In genomic region chr6:156975414-156975813, GRCh38 we compare ENCODE assay signal across 13 cellular contexts.
A peak's percentile ranks its signal among the peaks of the same experiment; 100 is the strongest.
DNase-seq lines count a peak whose midpoint lies in the region; ATAC-seq, FAIRE-seq and TF ChIP-seq lines count a peak whose summit lies in the region.
"Had no signal": no experiment of that assay in that cellular context is flagged by ENCODE, and none has a peak within 500 bp of the region (broad histone marks: within the 10 kb centered on the region; RNA-seq: fewer than 3 reads in every experiment).

No MANE protein-coding gene starts in this region.

- no peaks in the 10 kb centered on the region for H3K9me3 ChIP-seq in astrocyte (ENCODE audit: insufficient read depth, low read depth, low read length)
- no peaks in the 10 kb centered on the region for H3K9me3 ChIP-seq in skeletal muscle satellite cell (replicated peaks; ENCODE audit: low read length)
- H3K9me3 ChIP-seq: Caco-2, upper lobe of left lung had no signal

- H3K27me3 Mint-ChIP-seq in activated CD8-positive, alpha-beta memory T cell treated with anti-CD3 and anti-CD28 coated beads, Interleukin-2, amount 10 ng/mL, durations not matched to agents 7 days and 5 days, result no peaks in the 10 kb centered on the region
- no peaks in the 10 kb centered on the region for H3K27me3 Mint-ChIP-seq in astrocyte (ENCODE audit: low read depth, unreplicated experiment)

- H3K4me3 ChIP-seq in KMS-11 (IDR thresholded peaks at IDR 0.05; ENCODE audit: insufficient read depth, low read depth, low read length) (no peak overlapping the region), astrocyte (ENCODE audit: insufficient read depth, low read depth, low read length) (no peak overlapping the region), skeletal muscle satellite cell (ENCODE audit: low read length) (no peak overlapping the region)

- H3K4me1 Mint-ChIP-seq in activated CD8-positive, alpha-beta memory T cell treated with anti-CD3 and anti-CD28 coated beads, Interleukin-2, amount 10 ng/mL, durations not matched to agents 7 days and 5 days, result peaks cover 44% of the 10 kb centered on the region
- H3K4me1 Mint-ChIP-seq in astrocyte (ENCODE audit: low read depth, unreplicated experiment), result peaks cover 25% of the 10 kb centered on the region

- H4K20me1 ChIP-seq in KMS-11 (ENCODE audit: insufficient read depth) (no peaks in the 10 kb centered on the region), astrocyte (ENCODE audit: insufficient read depth, low read length) (peaks cover 67% of the 10 kb centered on the region)

- H3K9ac ChIP-seq in KMS-11, result peak overlapping the region; percentile 88; the same call in 1 of the 2 replicates
- H3K9ac ChIP-seq in astrocyte (ENCODE audit: low read length), result peak overlapping the region; percentile 80
- no peak overlapping the region for H3K9ac ChIP-seq in skeletal muscle satellite cell (ENCODE audit: low read depth, low read length)

- no peak overlapping the region for H2AFZ ChIP-seq in KMS-11 (ENCODE audit: low read depth)
- H2AFZ ChIP-seq in astrocyte (ENCODE audit: low read depth, low read length), result no peak overlapping the region

- TF ChIP-seq CTCF in KMS-11 (conservative IDR thresholded peaks at IDR 0.05; ENCODE audit: low read depth, low read length), result no peak
- TF ChIP-seq CTCF in astrocyte (IDR thresholded peaks at IDR 0.05; ENCODE audit: insufficient read depth, low read depth, low read length), result no peak

- no peaks in the 10 kb centered on the region for H3K36me3 ChIP-seq in KMS-11 (ENCODE audit: insufficient read depth)
- H3K36me3 ChIP-seq in astrocyte (ENCODE audit: insufficient read depth, low read length), result no peaks in the 10 kb centered on the region
- H3K36me3 ChIP-seq in skeletal muscle satellite cell (ENCODE audit: insufficient read depth, low read length), result no peaks in the 10 kb centered on the region
- H3K36me3 ChIP-seq: upper lobe of left lung had no signal

- peaks cover 2% of the 10 kb centered on the region for H3K36me3 Mint-ChIP-seq in activated CD8-positive, alpha-beta memory T cell treated with anti-CD3 and anti-CD28 coated beads, Interleukin-2, amount 10 ng/mL, durations not matched to agents 7 days and 5 days
- no peaks in the 10 kb centered on the region for H3K36me3 Mint-ChIP-seq in astrocyte (ENCODE audit: low read depth, unreplicated experiment)

- FAIRE-seq in astrocyte (lab: Jason Lieb, UNC), result no peak

- no peaks in the 10 kb centered on the region for H3K27me3 ChIP-seq in KMS-11 (ENCODE audit: insufficient read depth, low read depth)
- no peaks in the 10 kb centered on the region for H3K27me3 ChIP-seq in astrocyte (ENCODE audit: insufficient read depth, low read length)
- no peaks in the 10 kb centered on the region for H3K27me3 ChIP-seq in skeletal muscle satellite cell (ENCODE audit: control insufficient read depth, insufficient read depth, low read length)
- H3K27me3 ChIP-seq: upper lobe of left lung had no signal

- H3K27ac Mint-ChIP-seq in activated CD8-positive, alpha-beta memory T cell treated with anti-CD3 and anti-CD28 coated beads, Interleukin-2, amount 10 ng/mL, durations not matched to agents 7 days and 5 days, result peak overlapping the region; percentile 72
- no peak overlapping the region for H3K27ac Mint-ChIP-seq in astrocyte (ENCODE audit: unreplicated experiment)

- H3K4me2 ChIP-seq in KMS-11 (peak overlapping the region; percentile 68), astrocyte (ENCODE audit: low read length) (peak overlapping the region; percentile 87), skeletal muscle satellite cell (ENCODE audit: low read length) (peak overlapping the region; percentile 82)

- ATAC-seq in activated CD8-positive, alpha-beta memory T cell treated with anti-CD3 and anti-CD28 coated beads, Interleukin-2, amount 10 ng/mL, durations not matched to agents 7 days and 5 days, result no peak

- H3K79me2 ChIP-seq in KMS-11 (ENCODE audit: insufficient read depth, low read depth), result peaks cover 81% of the 10 kb centered on the region
- peaks cover 99% of the 10 kb centered on the region for H3K79me2 ChIP-seq in astrocyte (ENCODE audit: insufficient read depth, low read length)

- no peaks in the 10 kb centered on the region for H3K9me3 Mint-ChIP-seq in activated CD8-positive, alpha-beta memory T cell treated with anti-CD3 and anti-CD28 coated beads, Interleukin-2, amount 10 ng/mL, durations not matched to agents 7 days and 5 days (ENCODE audit: low read depth)
- H3K9me3 Mint-ChIP-seq in astrocyte (ENCODE audit: unreplicated experiment), result no peaks in the 10 kb centered on the region

- CTCF ChIA-PET in activated CD8-positive, alpha-beta memory T cell treated with anti-CD3 and anti-CD28 coated beads, Interleukin-2, amount 10 ng/mL, durations not matched to agents 7 days and 5 days (lab: Charles Lee), result no interaction called here

- peak overlapping the region; percentile 69 for H3K4me3 Mint-ChIP-seq in activated CD8-positive, alpha-beta memory T cell treated with anti-CD3 and anti-CD28 coated beads, Interleukin-2, amount 10 ng/mL, durations not matched to agents 7 days and 5 days
- H3K4me3 Mint-ChIP-seq in astrocyte (ENCODE audit: unreplicated experiment), result no peak overlapping the region

- no peak for DNase-seq in activated CD8-positive, alpha-beta memory T cell treated with anti-CD3 and anti-CD28 coated beads, Interleukin-2, amount 10 ng/mL, durations not matched to agents 7 days and 5 days
- DNase-seq in activated CD8-positive, alpha-beta memory T cell treated with anti-CD3 and anti-CD28 coated beads, Interleukin-2, amount 50 U/mL, for 48 hours, result no peak
- DNase-seq in astrocyte (ENCODE audit: low read depth) (no peak), amygdala (lab: John Stamatoyannopoulos, UW) (no peak), hippocampal formation (lab: John Stamatoyannopoulos, UW) (no peak), ecto neural progenitor cell (ENCODE audit: low spot score) (no peak)
- DNase-seq: Caco-2; central memory CD4-positive, alpha-beta T cell; GDM1; NCI-H1694 treated with DMSO at 0.1 percent for 48 hours; upper lobe of left lung had no signal

- H3K4me1 ChIP-seq in KMS-11 (ENCODE audit: low read depth, poor library complexity, severe bottlenecking) (peaks cover 51% of the 10 kb centered on the region), astrocyte (ENCODE audit: insufficient read depth, low read length) (no peaks in the 10 kb centered on the region), skeletal muscle satellite cell (ENCODE audit: control insufficient read depth, insufficient read depth, low read length) (peaks cover 12% of the 10 kb centered on the region)
- H3K4me1 ChIP-seq: Caco-2 had no signal

- peak overlapping the region; percentile 92 for H3K27ac ChIP-seq in KMS-11
- H3K27ac ChIP-seq in astrocyte (ENCODE audit: low read depth, low read length), result no peak overlapping the region
- H3K27ac ChIP-seq: upper lobe of left lung had no signal
